Comparison of ENCODE assay signal across 1 cellular context in the genomic region with DNA sequence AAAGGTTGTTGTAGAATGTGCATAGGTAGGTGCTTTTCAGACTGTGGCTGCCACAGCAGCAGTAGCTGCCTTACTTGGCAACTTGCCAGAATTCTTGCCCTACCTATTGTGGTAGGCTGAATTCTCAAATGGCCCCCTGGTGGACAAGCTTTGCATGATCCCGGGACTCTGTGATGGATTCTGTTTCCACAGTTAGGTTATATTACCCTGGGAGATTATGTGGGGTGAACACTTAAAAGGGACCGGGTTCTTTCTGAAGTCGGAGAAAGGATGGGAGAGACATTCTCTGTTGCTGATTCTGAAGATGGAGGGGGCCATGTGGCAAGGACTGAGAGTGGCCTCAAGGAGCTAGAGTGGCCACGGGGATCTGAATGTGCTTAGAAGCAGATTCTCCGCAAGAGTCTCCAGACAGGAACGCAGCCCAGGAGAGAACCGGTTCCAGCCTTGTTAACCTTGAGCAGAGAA.
TF ChIP-seq lines count a peak whose summit lies in the region.

No MANE protein-coding gene starts in this region.

TF ChIP-seq in SK-N-SH, 30 proteins besides CTCF, POLR2A, EP300 and RAD21 (continued from another document):
- TF ChIP-seq, protein P1, sequence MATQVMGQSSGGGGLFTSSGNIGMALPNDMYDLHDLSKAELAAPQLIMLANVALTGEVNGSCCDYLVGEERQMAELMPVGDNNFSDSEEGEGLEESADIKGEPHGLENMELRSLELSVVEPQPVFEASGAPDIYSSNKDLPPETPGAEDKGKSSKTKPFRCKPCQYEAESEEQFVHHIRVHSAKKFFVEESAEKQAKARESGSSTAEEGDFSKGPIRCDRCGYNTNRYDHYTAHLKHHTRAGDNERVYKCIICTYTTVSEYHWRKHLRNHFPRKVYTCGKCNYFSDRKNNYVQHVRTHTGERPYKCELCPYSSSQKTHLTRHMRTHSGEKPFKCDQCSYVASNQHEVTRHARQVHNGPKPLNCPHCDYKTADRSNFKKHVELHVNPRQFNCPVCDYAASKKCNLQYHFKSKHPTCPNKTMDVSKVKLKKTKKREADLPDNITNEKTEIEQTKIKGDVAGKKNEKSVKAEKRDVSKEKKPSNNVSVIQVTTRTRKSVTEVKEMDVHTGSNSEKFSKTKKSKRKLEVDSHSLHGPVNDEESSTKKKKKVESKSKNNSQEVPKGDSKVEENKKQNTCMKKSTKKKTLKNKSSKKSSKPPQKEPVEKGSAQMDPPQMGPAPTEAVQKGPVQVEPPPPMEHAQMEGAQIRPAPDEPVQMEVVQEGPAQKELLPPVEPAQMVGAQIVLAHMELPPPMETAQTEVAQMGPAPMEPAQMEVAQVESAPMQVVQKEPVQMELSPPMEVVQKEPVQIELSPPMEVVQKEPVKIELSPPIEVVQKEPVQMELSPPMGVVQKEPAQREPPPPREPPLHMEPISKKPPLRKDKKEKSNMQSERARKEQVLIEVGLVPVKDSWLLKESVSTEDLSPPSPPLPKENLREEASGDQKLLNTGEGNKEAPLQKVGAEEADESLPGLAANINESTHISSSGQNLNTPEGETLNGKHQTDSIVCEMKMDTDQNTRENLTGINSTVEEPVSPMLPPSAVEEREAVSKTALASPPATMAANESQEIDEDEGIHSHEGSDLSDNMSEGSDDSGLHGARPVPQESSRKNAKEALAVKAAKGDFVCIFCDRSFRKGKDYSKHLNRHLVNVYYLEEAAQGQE (IDR thresholded peaks at IDR 0.05; ENCODE audit: low read depth, low read length): no peak
- TF ChIP-seq GATA2 (CRISPR knock-in tag; IDR thresholded peaks at IDR 0.05) (no peak), NRF1 (IDR thresholded peaks at IDR 0.05; ENCODE audit: low read depth, low read length) (no peak), TAF1 (IDR thresholded peaks at IDR 0.05; ENCODE audit: borderline replicate concordance, low read depth, low read length) (no peak), SIN3A (IDR thresholded peaks at IDR 0.05; ENCODE audit: borderline replicate concordance, low read depth, low read length) (no peak), USF2 (IDR thresholded peaks at IDR 0.05; ENCODE audit: borderline replicate concordance, low read depth, low read length) (no peak), MXI1 (IDR thresholded peaks at IDR 0.05; ENCODE audit: low read depth, low read length) (no peak), GABPA (IDR thresholded peaks at IDR 0.05; ENCODE audit: low read depth) (no peak)
- TF ChIP-seq, protein P2, sequence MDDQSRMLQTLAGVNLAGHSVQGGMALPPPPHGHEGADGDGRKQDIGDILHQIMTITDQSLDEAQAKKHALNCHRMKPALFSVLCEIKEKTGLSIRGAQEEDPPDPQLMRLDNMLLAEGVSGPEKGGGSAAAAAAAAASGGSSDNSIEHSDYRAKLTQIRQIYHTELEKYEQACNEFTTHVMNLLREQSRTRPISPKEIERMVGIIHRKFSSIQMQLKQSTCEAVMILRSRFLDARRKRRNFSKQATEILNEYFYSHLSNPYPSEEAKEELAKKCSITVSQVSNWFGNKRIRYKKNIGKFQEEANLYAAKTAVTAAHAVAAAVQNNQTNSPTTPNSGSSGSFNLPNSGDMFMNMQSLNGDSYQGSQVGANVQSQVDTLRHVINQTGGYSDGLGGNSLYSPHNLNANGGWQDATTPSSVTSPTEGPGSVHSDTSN (IDR thresholded peaks at IDR 0.05): no peak
